Comparison of ENCODE assay signal across 9 cellular contexts in genomic region chr6:5132741-5133140, GRCh38. TPM values are rescaled to one million over a fixed set of nuclear protein-coding genes. Genes with fewer than 3 reads are reported as not detected.
DNase-seq lines count a peak whose midpoint lies in the region; ATAC-seq and TF ChIP-seq lines count a peak whose summit lies in the region.
"Had no signal": no experiment of that assay in that cellular context is flagged by ENCODE, and none has a peak within 500 bp of the region (broad histone marks: within the 10 kb centered on the region; RNA-seq: fewer than 3 reads in every experiment).

No MANE protein-coding gene starts in this region.

- H3K36me3 ChIP-seq in ascending aorta (no peaks in the 10 kb centered on the region), upper lobe of right lung (no peaks in the 10 kb centered on the region), SJCRH30 (no peaks in the 10 kb centered on the region)

- intact Hi-C loops in ascending aorta (cut with DNase I) (no loop called here), left colon (cut with DNase I, micrococcal nuclease) (no loop called here), upper lobe of right lung (cut with DNase I) (no loop called here)

- peak overlapping the region in 1 of 2 donors; percentile 28 for H3K27ac ChIP-seq in ascending aorta
- peak overlapping the region; percentile 48 for H3K27ac ChIP-seq in upper lobe of right lung
- no peak overlapping the region for H3K27ac ChIP-seq in SJCRH30

- H3K4me1 ChIP-seq in ascending aorta (no peaks in the 10 kb centered on the region), upper lobe of right lung (peaks cover 6% of the 10 kb centered on the region), SJCRH30 (no peaks in the 10 kb centered on the region)

- TF ChIP-seq CTCF in ascending aorta (IDR thresholded peaks at IDR 0.05), result no peak
- no peak for TF ChIP-seq CTCF in upper lobe of right lung (IDR thresholded peaks at IDR 0.05)

- DNase-seq in ascending aorta (ENCODE audit: low spot score in 2 of 2) (peak; percentile 26 to 79), left colon (peak; percentile 34 to 52), upper lobe of right lung (no peak), SJCRH30 (no peak), NCI-H526 (lab: John Stamatoyannopoulos, UW) (no peak)
- DNase-seq in stimulated activated CD4-positive, alpha-beta T cell treated with anti-CD3 and anti-CD28 coated beads, Interleukin-12 subunit alpha, Interleukin-12 subunit beta, amount 100 ng/mL, for 4 hours, result no peak

- H3K4me3 ChIP-seq in ascending aorta, result peak overlapping the region in 1 of 2 donors; percentile 33
- H3K4me3 ChIP-seq in upper lobe of right lung, result peak overlapping the region; percentile 15
- H3K4me3 ChIP-seq in SJCRH30, result no peak overlapping the region

- no peaks in the 10 kb centered on the region for H3K9me3 ChIP-seq in ascending aorta
- H3K9me3 ChIP-seq in upper lobe of right lung, result no peaks in the 10 kb centered on the region
- H3K9me3 ChIP-seq in SJCRH30 (replicated peaks), result no peaks in the 10 kb centered on the region

- H3K27me3 ChIP-seq in ascending aorta (no peaks in the 10 kb centered on the region), upper lobe of right lung (no peaks in the 10 kb centered on the region), SJCRH30 (no peaks in the 10 kb centered on the region)

- ATAC-seq in GM18858 (IDR thresholded peaks at IDR 0.05; ENCODE audit: unreplicated experiment) (peak; percentile 83), HG03039 (IDR thresholded peaks at IDR 0.05; ENCODE audit: unreplicated experiment) (peak; percentile 79), left colon (peak; percentile 30), upper lobe of right lung (peak; percentile 90)
- ATAC-seq: Panc1 had no signal

RNA-seq across cellular contexts. Expression of gene PPP1R3G, which starts 47.6 kb away (rescaled TPM):
- total RNA-seq in ascending aorta, result 1.1 TPM
- 1 to 10 TPM in 1 of 2 donors, under 1 TPM in 1; 0.98 to 1.6 TPM for total RNA-seq in left colon
- 0.46 TPM for total RNA-seq in upper lobe of right lung
- total RNA-seq in SJCRH30 (2014; rRNA removed; shearing (Covaris generic)), result 0.71 and 1.0 TPM in 2 replicates

Comparison
In these comparisons a context has a peak if more than half of its experiments do, and no peak if none do; other contexts are left out.
1. ATAC-seq: peak in every context shown above with its lines; median percentile 90 in upper lobe of right lung; 83 in GM18858; 79 in HG03039; 30 in left colon.
2. DNase-seq: peak in ascending aorta (2 of 2) and left colon (2 of 2); none in upper lobe of right lung (single experiment), SJCRH30 (0 of 2), NCI-H526 (0 of 2) and stimulated activated CD4-positive, alpha-beta T cell treated with anti-CD3 and anti-CD28 coated beads, Interleukin-12 subunit alpha, Interleukin-12 subunit beta, amount 100 ng/mL, for 4 hours (single experiment).